In the genomic region with DNA sequence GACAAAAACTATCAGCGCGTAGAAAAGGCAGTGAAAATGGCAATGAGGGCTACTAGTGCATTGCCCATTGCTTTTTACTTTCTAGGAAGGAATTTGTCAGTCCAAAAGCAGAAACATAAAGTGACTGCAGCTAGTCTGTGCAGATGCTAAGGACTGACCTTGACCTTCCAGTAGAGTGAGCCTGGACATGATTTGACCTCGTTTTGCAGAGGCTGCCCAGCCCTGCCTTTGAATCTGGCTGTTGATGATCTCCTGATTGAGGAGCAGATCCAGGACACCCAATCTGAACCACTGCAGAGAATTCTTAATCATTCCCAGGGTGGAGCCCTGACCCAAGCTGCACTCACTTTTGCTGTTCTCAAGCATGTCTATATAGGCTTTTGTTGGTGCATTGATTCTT, we compare ENCODE assay signal across 25 cellular contexts.
"Had no signal": no experiment of that assay in that cellular context is flagged by ENCODE, and none has a peak within 500 bp of the region (broad histone marks: within the 10 kb centered on the region; RNA-seq: fewer than 3 reads in every experiment).

No MANE protein-coding gene starts in this region.

- H3K4me3 ChIP-seq: coronary artery, dorsolateral prefrontal cortex had no signal

- H3K36me3 ChIP-seq: brain microvascular endothelial cell had no signal

- DNase-seq: activated B cell treated with CpG ODN at 0.5 μM for 24 hours; activated CD4-positive, alpha-beta T cell treated with anti-CD3 and anti-CD28 coated beads for 48 hours; activated CD4-positive, alpha-beta T cell treated with anti-CD3 and anti-CD28 coated beads, Interleukin-2, amount 50 U/mL, for 1 hour; activated CD4-positive, alpha-beta T cell treated with anti-CD3 and anti-CD28 coated beads, Interleukin-2, amount 50 U/mL, for 48 hours; activated CD8-positive, alpha-beta memory T cell treated with anti-CD3 and anti-CD28 coated beads for 24 hours; activated CD8-positive, alpha-beta T cell treated with anti-CD3 and anti-CD28 coated beads for 36 hours; activated effector memory CD4-positive, alpha-beta T cell treated with anti-CD3 and anti-CD28 coated beads, Interleukin-2, amount 50 U/mL, for 16 hours; activated naive CD4-positive, alpha-beta T cell treated with anti-CD3 and anti-CD28 coated beads, Interleukin-2, amount 10 ng/mL, durations not matched to agents 7 days and 5 days; activated T-cell treated with anti-CD3 and anti-CD28 coated beads, Interleukin-2, amount 50 U/mL, for 4 hours; amniotic stem cell; anterior cingulate cortex; brain microvascular endothelial cell; dorsolateral prefrontal cortex; effector memory CD4-positive, alpha-beta T cell; endodermal cell; foreskin fibroblast; head of caudate nucleus; T-helper 1 cell; T-helper 17 cell; T1000; WERI-Rb-1 had no signal

- H3K27me3 ChIP-seq: brain microvascular endothelial cell, dorsolateral prefrontal cortex had no signal

- H3K27ac ChIP-seq: brain microvascular endothelial cell, coronary artery, dorsolateral prefrontal cortex, WERI-Rb-1 had no signal

- ATAC-seq: activated CD4-positive, CD25-positive, alpha-beta regulatory T cell treated with anti-CD3 and anti-CD28 coated beads, Interleukin-2, amount 50 U/mL, for 24 hours; activated CD8-positive, alpha-beta T cell treated with anti-CD3 and anti-CD28 coated beads for 36 hours; activated T-cell treated with anti-CD3 and anti-CD28 coated beads, Interleukin-2, amount 50 U/mL, for 4 hours; activated T-helper 17 cell treated with anti-CD3 and anti-CD28 coated beads, Interleukin-2, amount 50 U/mL, for 72 hours; esophagus mucosa; T-helper 17 cell had no signal
